In the genomic region with DNA sequence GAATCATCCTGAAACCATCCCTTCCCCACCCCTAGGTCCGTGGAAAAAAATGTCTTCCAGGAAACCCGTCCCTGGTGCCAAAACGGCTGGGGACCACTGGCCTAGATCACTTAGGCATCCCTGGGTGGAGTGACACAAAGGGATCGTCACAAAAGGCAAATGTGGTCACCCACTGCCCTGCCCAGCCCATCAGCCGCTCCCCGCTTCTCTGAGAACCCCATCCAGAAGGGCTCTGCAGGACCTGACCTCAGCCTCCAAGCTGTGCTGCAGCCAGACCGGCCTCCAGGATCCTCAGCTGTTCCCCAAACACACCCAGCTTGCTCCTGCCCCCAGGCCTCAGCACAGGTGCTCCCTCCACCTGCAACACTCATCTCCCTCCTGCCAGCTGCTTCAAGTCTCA, we compare ENCODE assay signal across 17 cellular contexts.
DNase-seq lines count a peak whose midpoint lies in the region; ATAC-seq and TF ChIP-seq lines count a peak whose summit lies in the region.
"Had no signal": no experiment of that assay in that cellular context is flagged by ENCODE, and none has a peak within 500 bp of the region (broad histone marks: within the 10 kb centered on the region; RNA-seq: fewer than 3 reads in every experiment).

No MANE protein-coding gene starts in this region.

- H3K9me3 ChIP-seq in CD8-positive, alpha-beta memory T cell (ENCODE audit: low read length) = no peaks in the 10 kb centered on the region
- H3K9me3 ChIP-seq: mucosa of descending colon, uterus had no signal

- POLR2A ChIA-PET in CD8-positive, alpha-beta memory T cell (lab: Charles Lee) = no interaction called here

- ATAC-seq in natural killer cell (no peak), HG03354 (IDR thresholded peaks at IDR 0.05; ENCODE audit: poor library complexity, severe bottlenecking, unreplicated experiment) (no peak)
- ATAC-seq: foreskin keratinocyte, left colon, mucosa of descending colon had no signal

- H3K27me3 ChIP-seq in CD8-positive, alpha-beta memory T cell (ENCODE audit: insufficient read depth, low read length, poor library complexity, severe bottlenecking) = no peaks in the 10 kb centered on the region
- H3K27me3 ChIP-seq: ascending aorta, uterus had no signal

- no peak for TF ChIP-seq CTCF in natural killer cell (IDR thresholded peaks at IDR 0.05)

- peaks cover 7 to 21% (median 13%) of the 10 kb centered on the region in 3 donors for H3K36me3 Mint-ChIP-seq in CD8-positive, alpha-beta memory T cell
- H3K36me3 Mint-ChIP-seq in activated naive CD8-positive, alpha-beta T cell = peaks cover 5% of the 10 kb centered on the region
- H3K36me3 Mint-ChIP-seq in natural killer cell = no peaks in the 10 kb centered on the region

- CTCF ChIA-PET in CD8-positive, alpha-beta memory T cell (lab: Charles Lee) = interaction anchor here (1.0 to 1.4 kb wide), 2 partner anchors 13 to 45 kb away, joined by 3 to 4 read pairs; no protein-coding TSS in a partner anchor

- no peaks in the 10 kb centered on the region for H3K9me3 Mint-ChIP-seq in CD8-positive, alpha-beta memory T cell
- no peaks in the 10 kb centered on the region for H3K9me3 Mint-ChIP-seq in activated naive CD8-positive, alpha-beta T cell (ENCODE audit: low read depth)
- no peaks in the 10 kb centered on the region for H3K9me3 Mint-ChIP-seq in natural killer cell

- no peaks in the 10 kb centered on the region for H3K36me3 ChIP-seq in CD8-positive, alpha-beta memory T cell (ENCODE audit: insufficient read depth, low read length)
- H3K36me3 ChIP-seq: ascending aorta, uterus had no signal

- DNase-seq in NCI-H748 (lab: John Stamatoyannopoulos, UW; ENCODE audit: unreplicated experiment) (peak; percentile 4), NCI-H748 treated with DMSO at 0.1 percent for 48 hours (lab: John Stamatoyannopoulos, UW) (no peak), natural killer cell (no peak), GF-D8 (lab: John Stamatoyannopoulos, UW) (no peak), HCEC 1CT (no peak)
- DNase-seq in CD8-positive, alpha-beta memory T cell = peak in 1 of 5 donors; percentile 43
- DNase-seq: foreskin keratinocyte, GOT3, left colon, NCI-H1105 treated with DMSO at 0.1 percent for 48 hours, SIG-M5, T1000, uterus had no signal

- H3K27ac ChIP-seq in CD8-positive, alpha-beta memory T cell (ENCODE audit: low read depth, low read length) = no peak overlapping the region
- H3K27ac ChIP-seq: ascending aorta, foreskin keratinocyte, uterus had no signal

- H3K4me1 ChIP-seq in CD8-positive, alpha-beta memory T cell (ENCODE audit: insufficient read depth, low read length) = peaks cover 97% of the 10 kb centered on the region
- H3K4me1 ChIP-seq: foreskin keratinocyte, uterus had no signal

- H3K4me3 Mint-ChIP-seq in CD8-positive, alpha-beta memory T cell = peak overlapping the region in 5 of 7 donors; percentile 63 to 76 (median 72)
- no peak overlapping the region for H3K4me3 Mint-ChIP-seq in activated naive CD8-positive, alpha-beta T cell
- peak overlapping the region; percentile 68 for H3K4me3 Mint-ChIP-seq in natural killer cell

- H3K27ac Mint-ChIP-seq in CD8-positive, alpha-beta memory T cell = peak overlapping the region; percentile 90 to 98 (median 96)
- H3K27ac Mint-ChIP-seq in activated naive CD8-positive, alpha-beta T cell = peak overlapping the region; percentile 91
- H3K27ac Mint-ChIP-seq in natural killer cell = no peak overlapping the region

- no peak overlapping the region for H3K4me3 ChIP-seq in CD8-positive, alpha-beta memory T cell (ENCODE audit: low read length)
- H3K4me3 ChIP-seq: ascending aorta, mucosa of descending colon, uterus had no signal

- H3K27me3 Mint-ChIP-seq in CD8-positive, alpha-beta memory T cell = no peaks in the 10 kb centered on the region
- no peaks in the 10 kb centered on the region for H3K27me3 Mint-ChIP-seq in activated naive CD8-positive, alpha-beta T cell
- no peaks in the 10 kb centered on the region for H3K27me3 Mint-ChIP-seq in natural killer cell (ENCODE audit: low read depth in 2 of 2)

- peaks cover 95 to 97% (median 97%) of the 10 kb centered on the region in 3 donors for H3K4me1 Mint-ChIP-seq in CD8-positive, alpha-beta memory T cell
- H3K4me1 Mint-ChIP-seq in activated naive CD8-positive, alpha-beta T cell (ENCODE audit: low read depth) = peaks cover 86% of the 10 kb centered on the region
- peaks cover 93 to 94% of the 10 kb centered on the region in 2 donors for H3K4me1 Mint-ChIP-seq in natural killer cell

- intact Hi-C loops in natural killer cell (cut with micrococcal nuclease) = no loop called here

Comparison
In these comparisons a context has a peak if more than half of its experiments do, and no peak if none do; other contexts are left out.
1. H3K27ac Mint-ChIP-seq: peak in CD8-positive, alpha-beta memory T cell (8 of 8) and activated naive CD8-positive, alpha-beta T cell (single experiment); none in natural killer cell (0 of 2).